8 cellular contexts compared by ENCODE assay signal in the genomic region with DNA sequence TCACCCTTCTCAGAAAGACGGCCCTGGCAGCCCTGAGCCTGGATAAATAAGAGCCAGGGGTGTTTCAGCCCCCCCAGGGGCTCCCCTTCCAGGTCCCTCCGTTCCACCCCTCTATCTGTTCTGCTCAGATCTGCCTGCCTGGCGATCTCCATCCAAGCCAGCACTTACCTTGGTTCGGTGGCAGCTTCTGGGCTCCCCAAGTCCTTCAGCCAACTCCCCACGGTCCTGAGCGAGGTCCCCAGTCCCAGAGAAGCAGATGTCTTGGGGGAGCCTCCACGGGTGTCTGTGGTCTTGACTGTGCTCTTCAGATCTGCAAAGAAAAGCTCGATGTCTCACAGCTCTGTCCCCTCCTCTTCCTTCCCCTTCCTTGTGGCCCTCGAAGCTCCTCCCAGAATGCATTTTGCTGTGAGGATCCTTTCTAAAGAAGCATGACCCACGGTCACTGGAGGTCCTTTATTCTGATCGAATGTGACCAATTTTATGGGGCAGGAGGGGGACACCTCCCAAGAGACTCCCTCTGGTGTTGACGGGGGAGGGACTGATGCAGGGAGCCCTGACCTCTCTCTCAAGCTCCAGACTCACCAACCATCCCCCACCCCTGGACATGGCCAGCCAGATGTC. TPM values are rescaled to one million over a fixed set of nuclear protein-coding genes. Genes with fewer than 3 reads are reported as not detected.
DNase-seq lines count a peak whose midpoint lies in the region; ATAC-seq and TF ChIP-seq lines count a peak whose summit lies in the region.

A gene with protein sequence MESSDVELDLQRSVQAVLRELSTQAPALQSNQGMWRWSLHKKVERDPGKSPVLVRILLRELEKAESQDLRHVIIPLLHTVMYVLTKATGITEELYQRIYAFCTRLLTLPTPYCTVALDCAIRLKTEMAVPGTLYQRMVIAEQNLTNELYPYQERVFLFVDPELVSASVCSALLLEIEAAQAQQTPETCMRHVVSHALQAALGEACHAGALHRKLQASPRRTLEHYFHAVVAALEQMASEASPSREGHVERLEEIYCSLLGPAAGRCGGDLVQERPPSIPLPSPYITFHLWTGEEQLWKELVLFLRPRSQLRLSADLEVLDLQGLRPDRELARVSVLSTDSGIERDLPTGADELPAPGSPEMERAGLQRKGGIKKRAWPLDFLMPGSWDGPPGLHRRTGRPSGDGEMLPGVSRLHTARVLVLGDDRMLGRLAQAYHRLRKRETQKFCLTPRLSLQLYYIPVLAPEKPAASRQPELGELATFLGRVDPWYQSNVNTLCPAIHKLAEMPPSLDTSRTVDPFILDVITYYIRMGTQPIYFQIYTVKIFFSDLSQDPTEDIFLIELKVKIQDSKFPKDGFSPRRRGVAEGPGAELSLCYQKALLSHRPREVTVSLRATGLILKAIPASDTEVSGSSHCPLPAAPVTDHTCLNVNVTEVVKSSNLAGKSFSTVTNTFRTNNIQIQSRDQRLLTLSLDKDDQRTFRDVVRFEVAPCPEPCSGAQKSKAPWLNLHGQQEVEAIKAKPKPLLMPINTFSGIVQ (minus strand): TSS at position 314 of the 621 bp plus-strand sequence. CDS start 17,880 bp downstream, outside the sequence.

- peak within 1 kb of the TSS; percentile 6 for H3K4me3 ChIP-seq in effector memory CD4-positive, alpha-beta T cell (ENCODE audit: insufficient read depth, low read depth, low read length, poor library complexity, severe bottlenecking)

- no peaks in the 10 kb centered on the region for H3K36me3 ChIP-seq in effector memory CD4-positive, alpha-beta T cell (ENCODE audit: control insufficient read depth, insufficient read depth, low read length)

- CTCF ChIA-PET in HEK293T (lab: Yijun Ruan, JAX) = no interaction called here

- H3K27me3 Mint-ChIP-seq in activated T-cell treated with anti-CD3 and anti-CD28 coated beads, Interleukin-2, amount 50 U/mL, for 4 hours (ENCODE audit: low read depth) = no peaks in the 10 kb centered on the region
- H3K27me3 Mint-ChIP-seq in stimulated activated naive B cell treated with anti-CD40 and anti-IgM and Interleukin-4, amounts not matched to agents 10 μg/mL and 1 μg/mL and 100 μg/mL, for 72 hours = peaks cover 27 to 29% of the 10 kb centered on the region in 2 donors

- H3K36me3 Mint-ChIP-seq in activated T-cell treated with anti-CD3 and anti-CD28 coated beads, Interleukin-2, amount 50 U/mL, for 4 hours (ENCODE audit: insufficient read depth) = no peaks in the 10 kb centered on the region
- H3K36me3 Mint-ChIP-seq in stimulated activated naive B cell treated with anti-CD40 and anti-IgM and Interleukin-4, amounts not matched to agents 10 μg/mL and 1 μg/mL and 100 μg/mL, for 72 hours = peaks cover 3% of the 10 kb centered on the region in 2 donors

- no peaks in the 10 kb centered on the region for H3K9me3 Mint-ChIP-seq in activated T-cell treated with anti-CD3 and anti-CD28 coated beads, Interleukin-2, amount 50 U/mL, for 4 hours
- no peaks in the 10 kb centered on the region for H3K9me3 Mint-ChIP-seq in stimulated activated naive B cell treated with anti-CD40 and anti-IgM and Interleukin-4, amounts not matched to agents 10 μg/mL and 1 μg/mL and 100 μg/mL, for 72 hours

- peak within 1 kb of the TSS; percentile 77 for H3K27ac Mint-ChIP-seq in stimulated activated naive B cell treated with anti-CD40 and anti-IgM and Interleukin-4, amounts not matched to agents 10 μg/mL and 1 μg/mL and 100 μg/mL, for 72 hours

- no peak within 1 kb of the TSS for H3K27ac ChIP-seq in effector memory CD4-positive, alpha-beta T cell (ENCODE audit: insufficient read depth, low read length, poor library complexity, severe bottlenecking)

- no peak for DNase-seq in activated T-cell treated with anti-CD3 and anti-CD28 coated beads, Interleukin-2, amount 50 U/mL, for 4 hours
- no peak for DNase-seq in activated T-cell treated with anti-CD3 and anti-CD28 coated beads, Interleukin-2, amount 50 U/mL, for 1 hour
- peak; percentile 4 to 10 for DNase-seq in Kasumi-1 (lab: John Stamatoyannopoulos, UW)
- no peak for DNase-seq in effector memory CD4-positive, alpha-beta T cell
- DNase-seq in stimulated activated naive B cell treated with anti-CD40 and anti-IgM and Interleukin-4, amounts not matched to agents 10 μg/mL and 1 μg/mL and 100 μg/mL, for 72 hours = no peak
- no peak for DNase-seq in SW 1271 (lab: John Stamatoyannopoulos, UW)
- no peak for DNase-seq in HEK293T (ENCODE audit: extremely low spot score)
- DNase-seq in dedifferentiated amniotic fluid mesenchymal stem cell (ENCODE audit: extremely low spot score) = no peak

- H3K4me3 Mint-ChIP-seq in activated T-cell treated with anti-CD3 and anti-CD28 coated beads, Interleukin-2, amount 50 U/mL, for 4 hours = peak within 1 kb of the TSS; percentile 54
- H3K4me3 Mint-ChIP-seq in stimulated activated naive B cell treated with anti-CD40 and anti-IgM and Interleukin-4, amounts not matched to agents 10 μg/mL and 1 μg/mL and 100 μg/mL, for 72 hours = peak within 1 kb of the TSS; percentile 65 to 72

- no peaks in the 10 kb centered on the region for H3K27me3 ChIP-seq in effector memory CD4-positive, alpha-beta T cell (replicated peaks; ENCODE audit: control insufficient read depth, insufficient read depth, low read length, poor library complexity, severe bottlenecking)

- peaks cover 28% of the 10 kb centered on the region for H3K4me1 Mint-ChIP-seq in activated T-cell treated with anti-CD3 and anti-CD28 coated beads, Interleukin-2, amount 50 U/mL, for 4 hours (ENCODE audit: low read depth)
- peaks cover 23 to 29% of the 10 kb centered on the region in 2 donors for H3K4me1 Mint-ChIP-seq in stimulated activated naive B cell treated with anti-CD40 and anti-IgM and Interleukin-4, amounts not matched to agents 10 μg/mL and 1 μg/mL and 100 μg/mL, for 72 hours

- POLR2A ChIA-PET in HEK293T (lab: Yijun Ruan, JAX) = no interaction called here

- H3K9me3 ChIP-seq in effector memory CD4-positive, alpha-beta T cell (ENCODE audit: control insufficient read depth, low read length) = no peaks in the 10 kb centered on the region

- no peaks in the 10 kb centered on the region for H3K4me1 ChIP-seq in effector memory CD4-positive, alpha-beta T cell (ENCODE audit: control insufficient read depth, insufficient read depth, low read length, poor library complexity, severe bottlenecking)

- peak in 1 of 2 donors; percentile 71 for ATAC-seq in activated T-cell treated with anti-CD3 and anti-CD28 coated beads, Interleukin-2, amount 50 U/mL, for 4 hours
- peak; percentile 24 to 47 for ATAC-seq in stimulated activated naive B cell treated with anti-CD40 and anti-IgM and Interleukin-4, amounts not matched to agents 10 μg/mL and 1 μg/mL and 100 μg/mL, for 72 hours (replicated peaks)

TF ChIP-seq in HEK293T, 16 proteins besides CTCF, POLR2A, EP300 and RAD21:
- TF ChIP-seq BHLHE40 (IDR thresholded peaks at IDR 0.05; ENCODE audit: borderline replicate concordance) = no peak
- no peak for TF ChIP-seq TARDBP (IDR thresholded peaks at IDR 0.05)
- no peak for TF ChIP-seq L3MBTL2 (conservative IDR thresholded peaks at IDR 0.05)

RNA-seq across cellular contexts. Expression of the gene that starts here (rescaled TPM):
- total RNA-seq in activated T-cell treated with anti-CD3 and anti-CD28 coated beads, Interleukin-2, amount 50 U/mL, for 4 hours = under 1 TPM in 2 of 3 donors, not detected in 1; 0.32 to 0.35 TPM

Comparison
In these comparisons a context has a peak if more than half of its experiments do, and no peak if none do; other contexts are left out.
1. DNase-seq: peak in Kasumi-1 (2 of 2); none in activated T-cell treated with anti-CD3 and anti-CD28 coated beads, Interleukin-2, amount 50 U/mL, for 4 hours (single experiment), activated T-cell treated with anti-CD3 and anti-CD28 coated beads, Interleukin-2, amount 50 U/mL, for 1 hour (single experiment), effector memory CD4-positive, alpha-beta T cell (0 of 3), stimulated activated naive B cell treated with anti-CD40 and anti-IgM and Interleukin-4, amounts not matched to agents 10 μg/mL and 1 μg/mL and 100 μg/mL, for 72 hours (single experiment), SW 1271 (0 of 2), HEK293T (single experiment) and dedifferentiated amniotic fluid mesenchymal stem cell (single experiment).